In the genomic region with DNA sequence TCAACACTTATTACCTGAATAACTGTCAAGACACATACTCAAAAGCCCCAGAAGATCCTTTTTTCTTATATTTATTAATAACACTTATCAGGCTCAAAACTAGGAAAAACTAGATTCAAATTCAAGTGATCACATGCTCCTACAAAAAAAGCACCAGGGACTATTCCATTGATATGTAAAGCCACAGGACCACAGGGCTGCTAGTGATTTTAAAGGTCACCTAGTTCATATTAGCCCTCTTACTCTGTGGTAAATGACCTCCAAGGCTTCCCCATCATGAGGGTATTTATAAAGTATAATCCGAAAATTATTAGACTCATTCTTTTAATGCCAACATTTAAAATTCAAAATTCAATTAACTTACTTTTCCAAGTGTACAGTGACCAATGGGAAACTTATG, we compare ENCODE assay signal across 15 cellular contexts.
"Had no signal": no experiment of that assay in that cellular context is flagged by ENCODE, and none has a peak within 500 bp of the region (broad histone marks: within the 10 kb centered on the region; RNA-seq: fewer than 3 reads in every experiment).

No MANE protein-coding gene starts in this region.

- H3K4me3 Mint-ChIP-seq: activated CD4-positive, alpha-beta T cell treated with anti-CD3 and anti-CD28 coated beads, Interleukin-2, amount 10 ng/mL, durations not matched to agents 24 days and 14 days; activated naive CD8-positive, alpha-beta T cell treated with anti-CD3 and anti-CD28 coated beads, Interleukin-2, amount 10 ng/mL, durations not matched to agents 7 days and 5 days; neural crest cell had no signal

- H3K27me3 Mint-ChIP-seq: activated CD4-positive, alpha-beta T cell treated with anti-CD3 and anti-CD28 coated beads, Interleukin-2, amount 10 ng/mL, durations not matched to agents 24 days and 14 days; activated naive CD8-positive, alpha-beta T cell treated with anti-CD3 and anti-CD28 coated beads, Interleukin-2, amount 10 ng/mL, durations not matched to agents 7 days and 5 days had no signal

- H3K9me3 Mint-ChIP-seq: activated CD4-positive, alpha-beta T cell treated with anti-CD3 and anti-CD28 coated beads, Interleukin-2, amount 10 ng/mL, durations not matched to agents 24 days and 14 days; activated naive CD8-positive, alpha-beta T cell treated with anti-CD3 and anti-CD28 coated beads, Interleukin-2, amount 10 ng/mL, durations not matched to agents 7 days and 5 days; neural crest cell had no signal

- H3K4me1 Mint-ChIP-seq: activated CD4-positive, alpha-beta T cell treated with anti-CD3 and anti-CD28 coated beads, Interleukin-2, amount 10 ng/mL, durations not matched to agents 24 days and 14 days; neural crest cell had no signal

- H3K27ac Mint-ChIP-seq: activated CD4-positive, alpha-beta T cell treated with anti-CD3 and anti-CD28 coated beads, Interleukin-2, amount 10 ng/mL, durations not matched to agents 24 days and 14 days; activated naive CD8-positive, alpha-beta T cell treated with anti-CD3 and anti-CD28 coated beads, Interleukin-2, amount 10 ng/mL, durations not matched to agents 7 days and 5 days had no signal

- DNase-seq: activated CD4-positive, alpha-beta T cell treated with anti-CD3 and anti-CD28 coated beads, Interleukin-2, amount 10 ng/mL, durations not matched to agents 24 days and 14 days; activated effector memory CD4-positive, alpha-beta T cell treated with Interleukin-2 at 50 U/mL for 16 hours; activated naive CD8-positive, alpha-beta T cell treated with anti-CD3 and anti-CD28 coated beads, Interleukin-2, amount 10 ng/mL, durations not matched to agents 7 days and 5 days; activated T-cell treated with anti-CD3 and anti-CD28 coated beads, Interleukin-2, amount 50 U/mL, for 1 hour; effector memory CD4-positive, alpha-beta T cell; kidney glomerular epithelial cell; ovary; stimulated activated CD4-positive, alpha-beta T cell treated with anti-CD3 and anti-CD28 coated beads, Interleukin-12 subunit alpha, Interleukin-12 subunit beta, amount 100 ng/mL, for 4 hours; stimulated activated CD4-positive, alpha-beta T cell treated with anti-CD3 and anti-CD28 coated beads, Interleukin-4, amount 100 ng/mL, for 1 hour; WERI-Rb-1 had no signal

- H3K27ac ChIP-seq: cardiac muscle cell, coronary artery, ovary, tibial nerve, vagina, WERI-Rb-1 had no signal
